2 cellular contexts compared by ENCODE assay signal in genomic region chr20:49247169-49247734, GRCh38.
TF ChIP-seq lines count a peak whose summit lies in the region.

No MANE protein-coding gene starts in this region.

TF ChIP-seq in GM23338, 12 proteins besides CTCF, POLR2A, EP300 and RAD21:
- TF ChIP-seq REST (IDR thresholded peaks at IDR 0.05; ENCODE audit: unreplicated experiment) (no peak), CREB1 (CRISPR knock-in tag; IDR thresholded peaks at IDR 0.05; ENCODE audit: low read depth) (no peak), EZH2 (IDR thresholded peaks at IDR 0.05; ENCODE audit: low read depth, unreplicated experiment) (no peak), ZNF114 (CRISPR knock-in tag; IDR thresholded peaks at IDR 0.05) (no peak), POLR2AphosphoS5 (IDR thresholded peaks at IDR 0.05; ENCODE audit: low read depth) (no peak), EZH2phosphoT487 (IDR thresholded peaks at IDR 0.05; ENCODE audit: unreplicated experiment) (no peak), JUNB (IDR thresholded peaks at IDR 0.05; ENCODE audit: unreplicated experiment) (no peak), ETS1 (IDR thresholded peaks at IDR 0.05) (no peak), ZNF462 (CRISPR knock-in tag; IDR thresholded peaks at IDR 0.05) (no peak), STAT1 (IDR thresholded peaks at IDR 0.05; ENCODE audit: unreplicated experiment) (no peak), ZNF331 (CRISPR knock-in tag; IDR thresholded peaks at IDR 0.05; ENCODE audit: low read depth) (no peak), NANOG (IDR thresholded peaks at IDR 0.05; ENCODE audit: borderline replicate concordance) (no peak)

TF ChIP-seq in K562, 482 proteins besides CTCF, POLR2A, EP300 and RAD21:
- TF ChIP-seq USF2 (CRISPR knock-in tag; IDR thresholded peaks at IDR 0.05) (0 out of 2 replicates have a peak, but pooled peaks have one; percentile 3), ATF6 (CRISPR knock-in tag; IDR thresholded peaks at IDR 0.05) (no peak)
